Comparison of ENCODE assay signal across 31 cellular contexts in genomic region chr4:128540122-128540521, GRCh38.
"Had no signal": no experiment of that assay in that cellular context is flagged by ENCODE, and none has a peak within 500 bp of the region (broad histone marks: within the 10 kb centered on the region; RNA-seq: fewer than 3 reads in every experiment).

No MANE protein-coding gene starts in this region.

- H3K4me3 Mint-ChIP-seq: activated CD4-positive, alpha-beta memory T cell treated with anti-CD3 and anti-CD28 coated beads for 36 hours; activated CD4-positive, alpha-beta T cell treated with anti-CD3 and anti-CD28 coated beads for 36 hours; activated CD4-positive, alpha-beta T cell treated with anti-CD3 and anti-CD28 coated beads, Interleukin-2, amount 10 ng/mL, durations not matched to agents 24 days and 14 days; activated naive CD4-positive, alpha-beta T cell treated with anti-CD3 and anti-CD28 coated beads, Interleukin-2, amount 10 ng/mL, durations not matched to agents 7 days and 5 days; activated naive CD8-positive, alpha-beta T cell treated with anti-CD3 and anti-CD28 coated beads, Interleukin-2, amount 10 ng/mL, durations not matched to agents 7 days and 5 days; activated T-cell treated with anti-CD3 and anti-CD28 coated beads, Interleukin-2, amount 50 U/mL, for 24 hours; activated T-cell treated with anti-CD3 and anti-CD28 coated beads, Interleukin-2, amount 50 U/mL, for 72 hours; brain; central memory CD8-positive, alpha-beta T cell; dendritic cell treated with granulocyte-macrophage colony-stimulating factor and Interleukin-4, amounts not matched to agents 40 ng/mL and 50 ng/mL, for 4 days; T-helper 17 cell; T-helper 2 cell treated with Interferon-gamma antibody and Interleukin-4, amounts not matched to agents 5 μg/mL and 100 μg/mL, for 36 hours had no signal

- ATAC-seq: activated CD4-positive, alpha-beta T cell treated with anti-CD3 and anti-CD28 coated beads for 36 hours; activated naive CD4-positive, alpha-beta T cell treated with anti-CD3 and anti-CD28 coated beads, Interleukin-2, amount 50 U/mL, for 72 hours; activated T-cell treated with anti-CD3 and anti-CD28 coated beads, Interleukin-2, amount 50 U/mL, for 72 hours; T-helper 17 cell had no signal

- DNase-seq: activated CD4-positive, alpha-beta memory T cell treated with anti-CD3 and anti-CD28 coated beads for 36 hours; activated CD4-positive, alpha-beta T cell treated with anti-CD3 and anti-CD28 coated beads for 36 hours; activated CD4-positive, alpha-beta T cell treated with anti-CD3 and anti-CD28 coated beads, Interleukin-2, amount 10 ng/mL, durations not matched to agents 24 days and 14 days; activated CD4-positive, CD25-positive, alpha-beta regulatory T cell; activated CD4-positive, CD25-positive, alpha-beta regulatory T cell treated with anti-CD3 and anti-CD28 coated beads, Interleukin-2, amount 50 U/mL, for 72 hours; activated CD8-positive, alpha-beta memory T cell treated with anti-CD3 and anti-CD28 coated beads, Interleukin-2, amount 50 U/mL, for 48 hours; activated gamma-delta T cell; activated naive CD4-positive, alpha-beta T cell; activated naive CD4-positive, alpha-beta T cell treated with anti-CD3 and anti-CD28 coated beads, Interleukin-2, amount 10 ng/mL, durations not matched to agents 7 days and 5 days; activated naive CD8-positive, alpha-beta T cell treated with anti-CD3 and anti-CD28 coated beads, Interleukin-2, amount 10 ng/mL, durations not matched to agents 7 days and 5 days; activated T-cell treated with anti-CD3 and anti-CD28 coated beads for 4 hours; activated T-cell treated with anti-CD3 and anti-CD28 coated beads, Interleukin-2, amount 50 U/mL, for 24 hours; activated T-cell treated with anti-CD3 and anti-CD28 coated beads, Interleukin-2, amount 50 U/mL, for 72 hours; dorsolateral prefrontal cortex; effector memory CD4-positive, alpha-beta T cell; erythroblast; esophagus squamous epithelium; foreskin melanocyte; head of caudate nucleus; T-helper 1 cell; T-helper 17 cell; T1000; WERI-Rb-1 had no signal

- H3K9me3 Mint-ChIP-seq: activated CD4-positive, alpha-beta memory T cell treated with anti-CD3 and anti-CD28 coated beads for 36 hours; activated CD4-positive, alpha-beta T cell treated with anti-CD3 and anti-CD28 coated beads, Interleukin-2, amount 10 ng/mL, durations not matched to agents 24 days and 14 days; activated naive CD4-positive, alpha-beta T cell treated with anti-CD3 and anti-CD28 coated beads, Interleukin-2, amount 10 ng/mL, durations not matched to agents 7 days and 5 days; activated naive CD4-positive, alpha-beta T cell treated with anti-CD3 and anti-CD28 coated beads, Interleukin-2, amount 50 U/mL, for 72 hours; activated naive CD8-positive, alpha-beta T cell treated with anti-CD3 and anti-CD28 coated beads, Interleukin-2, amount 10 ng/mL, durations not matched to agents 7 days and 5 days; activated T-cell treated with anti-CD3 and anti-CD28 coated beads, Interleukin-2, amount 50 U/mL, for 24 hours; activated T-cell treated with anti-CD3 and anti-CD28 coated beads, Interleukin-2, amount 50 U/mL, for 72 hours; brain; central memory CD8-positive, alpha-beta T cell; dendritic cell treated with granulocyte-macrophage colony-stimulating factor and Interleukin-4, amounts not matched to agents 40 ng/mL and 50 ng/mL, for 4 days; T-helper 2 cell treated with Interferon-gamma antibody and Interleukin-4, amounts not matched to agents 5 μg/mL and 100 μg/mL, for 36 hours had no signal

- H3K27ac Mint-ChIP-seq: activated CD4-positive, alpha-beta memory T cell treated with anti-CD3 and anti-CD28 coated beads for 36 hours; activated CD4-positive, alpha-beta T cell treated with anti-CD3 and anti-CD28 coated beads for 36 hours; activated CD4-positive, alpha-beta T cell treated with anti-CD3 and anti-CD28 coated beads, Interleukin-2, amount 10 ng/mL, durations not matched to agents 24 days and 14 days; activated naive CD4-positive, alpha-beta T cell treated with anti-CD3 and anti-CD28 coated beads, Interleukin-2, amount 10 ng/mL, durations not matched to agents 7 days and 5 days; activated naive CD4-positive, alpha-beta T cell treated with anti-CD3 and anti-CD28 coated beads, Interleukin-2, amount 50 U/mL, for 72 hours; activated naive CD8-positive, alpha-beta T cell treated with anti-CD3 and anti-CD28 coated beads, Interleukin-2, amount 10 ng/mL, durations not matched to agents 7 days and 5 days; activated T-cell treated with anti-CD3 and anti-CD28 coated beads, Interleukin-2, amount 50 U/mL, for 24 hours; activated T-cell treated with anti-CD3 and anti-CD28 coated beads, Interleukin-2, amount 50 U/mL, for 72 hours; brain; dendritic cell treated with granulocyte-macrophage colony-stimulating factor and Interleukin-4, amounts not matched to agents 40 ng/mL and 50 ng/mL, for 4 days; T-helper 17 cell; T-helper 2 cell treated with Interferon-gamma antibody and Interleukin-4, amounts not matched to agents 5 μg/mL and 100 μg/mL, for 36 hours had no signal

- H3K9me3 ChIP-seq: ascending aorta, breast epithelium, esophagus squamous epithelium had no signal

- H3K36me3 Mint-ChIP-seq: activated CD4-positive, alpha-beta memory T cell treated with anti-CD3 and anti-CD28 coated beads for 36 hours; activated naive CD4-positive, alpha-beta T cell treated with anti-CD3 and anti-CD28 coated beads, Interleukin-2, amount 10 ng/mL, durations not matched to agents 7 days and 5 days; activated naive CD4-positive, alpha-beta T cell treated with anti-CD3 and anti-CD28 coated beads, Interleukin-2, amount 50 U/mL, for 72 hours; activated naive CD8-positive, alpha-beta T cell treated with anti-CD3 and anti-CD28 coated beads, Interleukin-2, amount 10 ng/mL, durations not matched to agents 7 days and 5 days; brain had no signal

- H3K4me1 Mint-ChIP-seq: activated CD4-positive, alpha-beta T cell treated with anti-CD3 and anti-CD28 coated beads for 36 hours; activated CD4-positive, alpha-beta T cell treated with anti-CD3 and anti-CD28 coated beads, Interleukin-2, amount 10 ng/mL, durations not matched to agents 24 days and 14 days; activated naive CD4-positive, alpha-beta T cell treated with anti-CD3 and anti-CD28 coated beads, Interleukin-2, amount 10 ng/mL, durations not matched to agents 7 days and 5 days; activated naive CD8-positive, alpha-beta T cell treated with anti-CD3 and anti-CD28 coated beads, Interleukin-2, amount 10 ng/mL, durations not matched to agents 7 days and 5 days; brain; central memory CD8-positive, alpha-beta T cell; T-helper 17 cell had no signal

- H3K27me3 Mint-ChIP-seq: activated CD4-positive, alpha-beta memory T cell treated with anti-CD3 and anti-CD28 coated beads for 36 hours; activated CD4-positive, alpha-beta T cell treated with anti-CD3 and anti-CD28 coated beads, Interleukin-2, amount 10 ng/mL, durations not matched to agents 24 days and 14 days; activated naive CD4-positive, alpha-beta T cell treated with anti-CD3 and anti-CD28 coated beads, Interleukin-2, amount 10 ng/mL, durations not matched to agents 7 days and 5 days; activated naive CD8-positive, alpha-beta T cell treated with anti-CD3 and anti-CD28 coated beads, Interleukin-2, amount 10 ng/mL, durations not matched to agents 7 days and 5 days; central memory CD8-positive, alpha-beta T cell; dendritic cell treated with granulocyte-macrophage colony-stimulating factor and Interleukin-4, amounts not matched to agents 40 ng/mL and 50 ng/mL, for 4 days had no signal

- H3K4me1 ChIP-seq: ascending aorta, breast epithelium had no signal

- H3K4me3 ChIP-seq: ascending aorta, breast epithelium, coronary artery, dorsolateral prefrontal cortex, esophagus squamous epithelium had no signal

- H3K36me3 ChIP-seq: ascending aorta, breast epithelium, esophagus squamous epithelium, WERI-Rb-1 had no signal

- H3K27ac ChIP-seq: ascending aorta, breast epithelium, coronary artery, dorsolateral prefrontal cortex, esophagus squamous epithelium, WERI-Rb-1 had no signal

- H3K27me3 ChIP-seq: ascending aorta, breast epithelium, dorsolateral prefrontal cortex, esophagus squamous epithelium had no signal
